Comparison of ENCODE assay signal across 1 cellular context in the genomic region with DNA sequence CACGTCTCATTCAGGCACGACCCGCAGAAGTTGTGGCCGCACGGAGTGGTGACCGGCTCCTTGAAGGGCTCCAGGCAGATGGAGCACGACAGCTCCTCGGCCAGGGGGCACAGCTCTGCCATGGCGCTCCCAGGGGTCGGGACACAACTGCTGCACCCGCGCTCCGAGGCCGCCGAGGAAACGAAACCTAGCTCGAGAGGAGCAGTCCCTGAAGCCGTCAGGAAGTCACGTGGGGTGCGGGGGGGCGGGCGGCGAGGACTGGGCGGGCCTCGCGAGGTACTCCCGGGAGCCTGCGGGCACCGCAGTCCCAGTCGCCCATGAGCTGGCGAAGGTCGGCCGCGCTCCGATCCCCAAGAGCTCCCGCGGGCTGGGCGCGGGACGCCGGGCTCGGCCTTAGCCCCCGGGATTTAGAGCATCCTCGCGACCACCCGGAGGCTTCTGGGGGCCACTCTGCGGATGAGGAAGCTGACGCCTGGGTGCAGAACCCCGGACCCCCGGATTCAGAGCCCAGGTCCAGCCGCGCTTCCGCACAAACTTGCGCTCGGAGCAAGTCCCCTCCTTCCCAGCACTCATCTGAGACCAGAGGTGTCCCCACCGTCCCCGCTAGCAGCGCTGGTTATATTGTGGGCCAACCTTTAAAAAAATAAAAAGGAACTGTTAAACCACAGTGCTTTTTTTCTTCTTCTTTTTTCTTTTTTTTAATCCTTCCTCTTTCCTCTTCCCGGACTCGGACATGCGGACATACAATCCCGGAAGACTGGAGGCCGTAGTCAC.
TF ChIP-seq lines count a peak whose summit lies in the region.

A gene with protein sequence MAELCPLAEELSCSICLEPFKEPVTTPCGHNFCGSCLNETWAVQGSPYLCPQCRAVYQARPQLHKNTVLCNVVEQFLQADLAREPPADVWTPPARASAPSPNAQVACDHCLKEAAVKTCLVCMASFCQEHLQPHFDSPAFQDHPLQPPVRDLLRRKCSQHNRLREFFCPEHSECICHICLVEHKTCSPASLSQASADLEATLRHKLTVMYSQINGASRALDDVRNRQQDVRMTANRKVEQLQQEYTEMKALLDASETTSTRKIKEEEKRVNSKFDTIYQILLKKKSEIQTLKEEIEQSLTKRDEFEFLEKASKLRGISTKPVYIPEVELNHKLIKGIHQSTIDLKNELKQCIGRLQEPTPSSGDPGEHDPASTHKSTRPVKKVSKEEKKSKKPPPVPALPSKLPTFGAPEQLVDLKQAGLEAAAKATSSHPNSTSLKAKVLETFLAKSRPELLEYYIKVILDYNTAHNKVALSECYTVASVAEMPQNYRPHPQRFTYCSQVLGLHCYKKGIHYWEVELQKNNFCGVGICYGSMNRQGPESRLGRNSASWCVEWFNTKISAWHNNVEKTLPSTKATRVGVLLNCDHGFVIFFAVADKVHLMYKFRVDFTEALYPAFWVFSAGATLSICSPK (minus strand): TSS at position 183 of the 774 bp plus-strand sequence. CDS start 61 bp downstream, at position 122.

TF ChIP-seq in HepG2, 621 proteins besides CTCF, POLR2A, EP300 and RAD21 (continued from another document and continues in another):
- TF ChIP-seq, protein P1, sequence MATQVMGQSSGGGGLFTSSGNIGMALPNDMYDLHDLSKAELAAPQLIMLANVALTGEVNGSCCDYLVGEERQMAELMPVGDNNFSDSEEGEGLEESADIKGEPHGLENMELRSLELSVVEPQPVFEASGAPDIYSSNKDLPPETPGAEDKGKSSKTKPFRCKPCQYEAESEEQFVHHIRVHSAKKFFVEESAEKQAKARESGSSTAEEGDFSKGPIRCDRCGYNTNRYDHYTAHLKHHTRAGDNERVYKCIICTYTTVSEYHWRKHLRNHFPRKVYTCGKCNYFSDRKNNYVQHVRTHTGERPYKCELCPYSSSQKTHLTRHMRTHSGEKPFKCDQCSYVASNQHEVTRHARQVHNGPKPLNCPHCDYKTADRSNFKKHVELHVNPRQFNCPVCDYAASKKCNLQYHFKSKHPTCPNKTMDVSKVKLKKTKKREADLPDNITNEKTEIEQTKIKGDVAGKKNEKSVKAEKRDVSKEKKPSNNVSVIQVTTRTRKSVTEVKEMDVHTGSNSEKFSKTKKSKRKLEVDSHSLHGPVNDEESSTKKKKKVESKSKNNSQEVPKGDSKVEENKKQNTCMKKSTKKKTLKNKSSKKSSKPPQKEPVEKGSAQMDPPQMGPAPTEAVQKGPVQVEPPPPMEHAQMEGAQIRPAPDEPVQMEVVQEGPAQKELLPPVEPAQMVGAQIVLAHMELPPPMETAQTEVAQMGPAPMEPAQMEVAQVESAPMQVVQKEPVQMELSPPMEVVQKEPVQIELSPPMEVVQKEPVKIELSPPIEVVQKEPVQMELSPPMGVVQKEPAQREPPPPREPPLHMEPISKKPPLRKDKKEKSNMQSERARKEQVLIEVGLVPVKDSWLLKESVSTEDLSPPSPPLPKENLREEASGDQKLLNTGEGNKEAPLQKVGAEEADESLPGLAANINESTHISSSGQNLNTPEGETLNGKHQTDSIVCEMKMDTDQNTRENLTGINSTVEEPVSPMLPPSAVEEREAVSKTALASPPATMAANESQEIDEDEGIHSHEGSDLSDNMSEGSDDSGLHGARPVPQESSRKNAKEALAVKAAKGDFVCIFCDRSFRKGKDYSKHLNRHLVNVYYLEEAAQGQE (IDR thresholded peaks at IDR 0.05; ENCODE audit: borderline replicate concordance in 1 of 2, low read depth in 1 of 2, low read length in 2 of 2): peak in 1 of 2 experiments; percentile 83; a peak in 2 of 4 replicates
- TF ChIP-seq, protein P2, sequence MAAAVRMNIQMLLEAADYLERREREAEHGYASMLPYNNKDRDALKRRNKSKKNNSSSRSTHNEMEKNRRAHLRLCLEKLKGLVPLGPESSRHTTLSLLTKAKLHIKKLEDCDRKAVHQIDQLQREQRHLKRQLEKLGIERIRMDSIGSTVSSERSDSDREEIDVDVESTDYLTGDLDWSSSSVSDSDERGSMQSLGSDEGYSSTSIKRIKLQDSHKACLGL (CRISPR knock-in tag; IDR thresholded peaks at IDR 0.05): peak; percentile 82; the same call in 1 of the 2 replicates
- TF ChIP-seq ONECUT2 (CRISPR knock-in tag; IDR thresholded peaks at IDR 0.05): no peak
- TF ChIP-seq, protein P3, sequence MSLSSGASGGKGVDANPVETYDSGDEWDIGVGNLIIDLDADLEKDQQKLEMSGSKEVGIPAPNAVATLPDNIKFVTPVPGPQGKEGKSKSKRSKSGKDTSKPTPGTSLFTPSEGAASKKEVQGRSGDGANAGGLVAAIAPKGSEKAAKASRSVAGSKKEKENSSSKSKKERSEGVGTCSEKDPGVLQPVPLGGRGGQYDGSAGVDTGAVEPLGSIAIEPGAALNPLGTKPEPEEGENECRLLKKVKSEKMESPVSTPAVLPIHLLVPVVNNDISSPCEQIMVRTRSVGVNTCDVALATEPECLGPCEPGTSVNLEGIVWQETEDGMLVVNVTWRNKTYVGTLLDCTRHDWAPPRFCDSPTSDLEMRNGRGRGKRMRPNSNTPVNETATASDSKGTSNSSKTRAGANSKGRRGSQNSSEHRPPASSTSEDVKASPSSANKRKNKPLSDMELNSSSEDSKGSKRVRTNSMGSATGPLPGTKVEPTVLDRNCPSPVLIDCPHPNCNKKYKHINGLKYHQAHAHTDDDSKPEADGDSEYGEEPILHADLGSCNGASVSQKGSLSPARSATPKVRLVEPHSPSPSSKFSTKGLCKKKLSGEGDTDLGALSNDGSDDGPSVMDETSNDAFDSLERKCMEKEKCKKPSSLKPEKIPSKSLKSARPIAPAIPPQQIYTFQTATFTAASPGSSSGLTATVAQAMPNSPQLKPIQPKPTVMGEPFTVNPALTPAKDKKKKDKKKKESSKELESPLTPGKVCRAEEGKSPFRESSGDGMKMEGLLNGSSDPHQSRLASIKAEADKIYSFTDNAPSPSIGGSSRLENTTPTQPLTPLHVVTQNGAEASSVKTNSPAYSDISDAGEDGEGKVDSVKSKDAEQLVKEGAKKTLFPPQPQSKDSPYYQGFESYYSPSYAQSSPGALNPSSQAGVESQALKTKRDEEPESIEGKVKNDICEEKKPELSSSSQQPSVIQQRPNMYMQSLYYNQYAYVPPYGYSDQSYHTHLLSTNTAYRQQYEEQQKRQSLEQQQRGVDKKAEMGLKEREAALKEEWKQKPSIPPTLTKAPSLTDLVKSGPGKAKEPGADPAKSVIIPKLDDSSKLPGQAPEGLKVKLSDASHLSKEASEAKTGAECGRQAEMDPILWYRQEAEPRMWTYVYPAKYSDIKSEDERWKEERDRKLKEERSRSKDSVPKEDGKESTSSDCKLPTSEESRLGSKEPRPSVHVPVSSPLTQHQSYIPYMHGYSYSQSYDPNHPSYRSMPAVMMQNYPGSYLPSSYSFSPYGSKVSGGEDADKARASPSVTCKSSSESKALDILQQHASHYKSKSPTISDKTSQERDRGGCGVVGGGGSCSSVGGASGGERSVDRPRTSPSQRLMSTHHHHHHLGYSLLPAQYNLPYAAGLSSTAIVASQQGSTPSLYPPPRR (CRISPR knock-in tag; IDR thresholded peaks at IDR 0.05; ENCODE audit: borderline replicate concordance): peak; percentile 63
- TF ChIP-seq ZKSCAN5 (CRISPR knock-in tag; IDR thresholded peaks at IDR 0.05): no peak
- TF ChIP-seq GPN1 (CRISPR knock-in tag; IDR thresholded peaks at IDR 0.05; ENCODE audit: borderline replicate concordance): no peak
- TF ChIP-seq ZNF737 (CRISPR knock-in tag; IDR thresholded peaks at IDR 0.05; ENCODE audit: borderline replicate concordance): 0 out of 2 replicates have a peak, but pooled peaks have one; percentile 64
- peak; percentile 95; the same call in 1 of the 2 replicates for TF ChIP-seq ZNF614 (CRISPR knock-in tag; IDR thresholded peaks at IDR 0.05; ENCODE audit: borderline replicate concordance)
- TF ChIP-seq, protein P4, sequence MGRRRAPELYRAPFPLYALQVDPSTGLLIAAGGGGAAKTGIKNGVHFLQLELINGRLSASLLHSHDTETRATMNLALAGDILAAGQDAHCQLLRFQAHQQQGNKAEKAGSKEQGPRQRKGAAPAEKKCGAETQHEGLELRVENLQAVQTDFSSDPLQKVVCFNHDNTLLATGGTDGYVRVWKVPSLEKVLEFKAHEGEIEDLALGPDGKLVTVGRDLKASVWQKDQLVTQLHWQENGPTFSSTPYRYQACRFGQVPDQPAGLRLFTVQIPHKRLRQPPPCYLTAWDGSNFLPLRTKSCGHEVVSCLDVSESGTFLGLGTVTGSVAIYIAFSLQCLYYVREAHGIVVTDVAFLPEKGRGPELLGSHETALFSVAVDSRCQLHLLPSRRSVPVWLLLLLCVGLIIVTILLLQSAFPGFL (CRISPR knock-in tag; IDR thresholded peaks at IDR 0.05): no peak
- peak; percentile 7 for TF ChIP-seq FOSL1 (CRISPR knock-in tag; IDR thresholded peaks at IDR 0.05; ENCODE audit: borderline replicate concordance)
- TF ChIP-seq GATA4 (IDR thresholded peaks at IDR 0.05; ENCODE audit: borderline replicate concordance, low read depth): peak; percentile 88; the same call in 1 of the 2 replicates
- TF ChIP-seq CHD4 (IDR thresholded peaks at IDR 0.05; ENCODE audit: borderline replicate concordance, low read length): no peak
- TF ChIP-seq, protein P5, sequence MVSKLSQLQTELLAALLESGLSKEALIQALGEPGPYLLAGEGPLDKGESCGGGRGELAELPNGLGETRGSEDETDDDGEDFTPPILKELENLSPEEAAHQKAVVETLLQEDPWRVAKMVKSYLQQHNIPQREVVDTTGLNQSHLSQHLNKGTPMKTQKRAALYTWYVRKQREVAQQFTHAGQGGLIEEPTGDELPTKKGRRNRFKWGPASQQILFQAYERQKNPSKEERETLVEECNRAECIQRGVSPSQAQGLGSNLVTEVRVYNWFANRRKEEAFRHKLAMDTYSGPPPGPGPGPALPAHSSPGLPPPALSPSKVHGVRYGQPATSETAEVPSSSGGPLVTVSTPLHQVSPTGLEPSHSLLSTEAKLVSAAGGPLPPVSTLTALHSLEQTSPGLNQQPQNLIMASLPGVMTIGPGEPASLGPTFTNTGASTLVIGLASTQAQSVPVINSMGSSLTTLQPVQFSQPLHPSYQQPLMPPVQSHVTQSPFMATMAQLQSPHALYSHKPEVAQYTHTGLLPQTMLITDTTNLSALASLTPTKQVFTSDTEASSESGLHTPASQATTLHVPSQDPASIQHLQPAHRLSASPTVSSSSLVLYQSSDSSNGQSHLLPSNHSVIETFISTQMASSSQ (IDR thresholded peaks at IDR 0.05; ENCODE audit: low read depth): 0 out of 2 replicates have a peak, but pooled peaks have one; percentile 4
- TF ChIP-seq, protein P5 (CRISPR knock-in tag; IDR thresholded peaks at IDR 0.05; ENCODE audit: borderline replicate concordance): peak; percentile 79
- TF ChIP-seq, protein P6, sequence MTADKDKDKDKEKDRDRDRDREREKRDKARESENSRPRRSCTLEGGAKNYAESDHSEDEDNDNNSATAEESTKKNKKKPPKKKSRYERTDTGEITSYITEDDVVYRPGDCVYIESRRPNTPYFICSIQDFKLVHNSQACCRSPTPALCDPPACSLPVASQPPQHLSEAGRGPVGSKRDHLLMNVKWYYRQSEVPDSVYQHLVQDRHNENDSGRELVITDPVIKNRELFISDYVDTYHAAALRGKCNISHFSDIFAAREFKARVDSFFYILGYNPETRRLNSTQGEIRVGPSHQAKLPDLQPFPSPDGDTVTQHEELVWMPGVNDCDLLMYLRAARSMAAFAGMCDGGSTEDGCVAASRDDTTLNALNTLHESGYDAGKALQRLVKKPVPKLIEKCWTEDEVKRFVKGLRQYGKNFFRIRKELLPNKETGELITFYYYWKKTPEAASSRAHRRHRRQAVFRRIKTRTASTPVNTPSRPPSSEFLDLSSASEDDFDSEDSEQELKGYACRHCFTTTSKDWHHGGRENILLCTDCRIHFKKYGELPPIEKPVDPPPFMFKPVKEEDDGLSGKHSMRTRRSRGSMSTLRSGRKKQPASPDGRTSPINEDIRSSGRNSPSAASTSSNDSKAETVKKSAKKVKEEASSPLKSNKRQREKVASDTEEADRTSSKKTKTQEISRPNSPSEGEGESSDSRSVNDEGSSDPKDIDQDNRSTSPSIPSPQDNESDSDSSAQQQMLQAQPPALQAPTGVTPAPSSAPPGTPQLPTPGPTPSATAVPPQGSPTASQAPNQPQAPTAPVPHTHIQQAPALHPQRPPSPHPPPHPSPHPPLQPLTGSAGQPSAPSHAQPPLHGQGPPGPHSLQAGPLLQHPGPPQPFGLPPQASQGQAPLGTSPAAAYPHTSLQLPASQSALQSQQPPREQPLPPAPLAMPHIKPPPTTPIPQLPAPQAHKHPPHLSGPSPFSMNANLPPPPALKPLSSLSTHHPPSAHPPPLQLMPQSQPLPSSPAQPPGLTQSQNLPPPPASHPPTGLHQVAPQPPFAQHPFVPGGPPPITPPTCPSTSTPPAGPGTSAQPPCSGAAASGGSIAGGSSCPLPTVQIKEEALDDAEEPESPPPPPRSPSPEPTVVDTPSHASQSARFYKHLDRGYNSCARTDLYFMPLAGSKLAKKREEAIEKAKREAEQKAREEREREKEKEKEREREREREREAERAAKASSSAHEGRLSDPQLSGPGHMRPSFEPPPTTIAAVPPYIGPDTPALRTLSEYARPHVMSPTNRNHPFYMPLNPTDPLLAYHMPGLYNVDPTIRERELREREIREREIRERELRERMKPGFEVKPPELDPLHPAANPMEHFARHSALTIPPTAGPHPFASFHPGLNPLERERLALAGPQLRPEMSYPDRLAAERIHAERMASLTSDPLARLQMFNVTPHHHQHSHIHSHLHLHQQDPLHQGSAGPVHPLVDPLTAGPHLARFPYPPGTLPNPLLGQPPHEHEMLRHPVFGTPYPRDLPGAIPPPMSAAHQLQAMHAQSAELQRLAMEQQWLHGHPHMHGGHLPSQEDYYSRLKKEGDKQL (CRISPR knock-in tag; IDR thresholded peaks at IDR 0.05; ENCODE audit: low read depth): peak; percentile 13; the same call in 1 of the 2 replicates
- peak; percentile 59; the same call in 1 of the 2 replicates for TF ChIP-seq ZNF766 (CRISPR knock-in tag; IDR thresholded peaks at IDR 0.05; ENCODE audit: borderline replicate concordance)
- TF ChIP-seq ZNF747 (CRISPR knock-in tag; IDR thresholded peaks at IDR 0.05; ENCODE audit: borderline replicate concordance): peak; percentile 77; the same call in 1 of the 2 replicates
